ENCODE assay signal across 26 cellular contexts in the genomic region with DNA sequence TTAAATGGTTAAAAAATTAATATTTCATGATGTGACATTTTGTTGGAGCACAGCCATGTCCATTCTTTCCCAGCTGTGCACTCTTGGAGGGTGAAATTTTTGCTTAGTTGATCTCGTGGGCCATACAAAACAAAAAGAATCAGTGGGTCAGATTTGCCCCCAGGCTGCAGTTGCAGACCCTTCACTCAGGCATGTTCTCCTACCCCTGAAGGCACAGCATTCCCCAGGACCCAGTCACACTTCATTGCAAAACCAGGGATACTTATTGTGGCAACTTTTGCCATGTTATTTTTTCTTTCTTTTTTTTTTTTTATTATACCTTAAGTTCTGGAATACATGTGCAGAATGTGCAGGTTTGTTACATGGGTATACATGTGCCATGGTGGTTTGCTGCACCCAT. TPM values are rescaled to one million over a fixed set of nuclear protein-coding genes. Genes with fewer than 3 reads are reported as not detected.
DNase-seq lines count a peak whose midpoint lies in the region; ATAC-seq and TF ChIP-seq lines count a peak whose summit lies in the region.
"Had no signal": no experiment of that assay in that cellular context is flagged by ENCODE, and none has a peak within 500 bp of the region (broad histone marks: within the 10 kb centered on the region; RNA-seq: fewer than 3 reads in every experiment).

No MANE protein-coding gene starts in this region.

- peaks cover 38% of the 10 kb centered on the region for H3K27me3 Mint-ChIP-seq in MCF 10A (ENCODE audit: insufficient read depth, unreplicated experiment)
- H3K27me3 Mint-ChIP-seq in glutamatergic neuron (ENCODE audit: unreplicated experiment) = no peaks in the 10 kb centered on the region
- H3K27me3 Mint-ChIP-seq in stimulated activated memory B cell treated with anti-CD40 and anti-IgM and Interleukin-4, amounts not matched to agents 10 μg/mL and 1 μg/mL and 100 μg/mL, for 72 hours = peaks cover 13% of the 10 kb centered on the region
- peaks cover 26% of the 10 kb centered on the region for H3K27me3 Mint-ChIP-seq in T-helper 17 cell

- H2AFZ ChIP-seq in PC-9 = no peak overlapping the region

- H3K27me3 ChIP-seq in breast epithelium = no peaks in the 10 kb centered on the region
- H3K27me3 ChIP-seq in PC-9 (ENCODE audit: insufficient read depth, low read depth) = no peaks in the 10 kb centered on the region
- H3K27me3 ChIP-seq: BLaER1, SJSA1 had no signal

- ATAC-seq in stimulated activated memory B cell treated with anti-CD40 and anti-IgM and Interleukin-4, amounts not matched to agents 10 μg/mL and 1 μg/mL and 100 μg/mL, for 72 hours = no peak
- no peak for ATAC-seq in T-helper 17 cell
- ATAC-seq: HepG2 had no signal

- H3K4me1 Mint-ChIP-seq in MCF 10A (ENCODE audit: insufficient read depth, unreplicated experiment) (no peaks in the 10 kb centered on the region), glutamatergic neuron (ENCODE audit: low read depth, unreplicated experiment) (peaks cover 13% of the 10 kb centered on the region), T-helper 17 cell (peaks cover 9% of the 10 kb centered on the region)
- H3K4me1 Mint-ChIP-seq in stimulated activated memory B cell treated with anti-CD40 and anti-IgM and Interleukin-4, amounts not matched to agents 10 μg/mL and 1 μg/mL and 100 μg/mL, for 72 hours = peaks cover 3% of the 10 kb centered on the region
- H3K4me1 Mint-ChIP-seq: CD4-positive, CD25-positive, alpha-beta regulatory T cell had no signal

- H3K27ac ChIP-seq in breast epithelium (no peak overlapping the region), PC-9 (no peak overlapping the region)
- H3K27ac ChIP-seq: BLaER1, SJSA1 had no signal

- H3K4me3 Mint-ChIP-seq in MCF 10A (ENCODE audit: unreplicated experiment) (no peak overlapping the region), glutamatergic neuron (ENCODE audit: unreplicated experiment) (no peak overlapping the region), T-helper 17 cell (no peak overlapping the region)
- H3K4me3 Mint-ChIP-seq in stimulated activated memory B cell treated with anti-CD40 and anti-IgM and Interleukin-4, amounts not matched to agents 10 μg/mL and 1 μg/mL and 100 μg/mL, for 72 hours = no peak overlapping the region
- H3K4me3 Mint-ChIP-seq: CD4-positive, CD25-positive, alpha-beta regulatory T cell had no signal

- no peaks in the 10 kb centered on the region for H3K9me3 ChIP-seq in breast epithelium
- H3K9me3 ChIP-seq in PC-9 (ENCODE audit: insufficient read depth, low read depth) = no peaks in the 10 kb centered on the region
- H3K9me3 ChIP-seq in T-helper 17 cell (ENCODE audit: control insufficient read depth, low read length, poor library complexity, severe bottlenecking) = no peaks in the 10 kb centered on the region
- H3K9me3 ChIP-seq: SJSA1 had no signal

- TF ChIP-seq POLR2A in breast epithelium (IDR thresholded peaks at IDR 0.05) = no peak

- CTCF ChIA-PET in MCF 10A (lab: Yijun Ruan, JAX) (interaction anchor here (0.5 to 2.9 kb wide), 5 partner anchors 12 to 188 kb away, joined by 4 to 20 read pairs (median 6); no protein-coding TSS in a partner anchor), PC-9 (lab: Charles Lee) (no interaction called here)

- no peaks in the 10 kb centered on the region for H3K79me2 ChIP-seq in PC-9 (ENCODE audit: low read depth)

- peaks cover 8% of the 10 kb centered on the region; the same call in 1 of the 2 replicates for H3F3A ChIP-seq in PC-9 (ENCODE audit: insufficient read depth, low read depth)

- H3K27ac Mint-ChIP-seq in MCF 10A (ENCODE audit: low read depth, unreplicated experiment) = no peak overlapping the region
- peak overlapping the region; percentile 30 for H3K27ac Mint-ChIP-seq in glutamatergic neuron (ENCODE audit: unreplicated experiment)
- no peak overlapping the region for H3K27ac Mint-ChIP-seq in stimulated activated memory B cell treated with anti-CD40 and anti-IgM and Interleukin-4, amounts not matched to agents 10 μg/mL and 1 μg/mL and 100 μg/mL, for 72 hours
- H3K27ac Mint-ChIP-seq in T-helper 17 cell = no peak overlapping the region

- no peaks in the 10 kb centered on the region for H3K36me3 ChIP-seq in breast epithelium
- H3K36me3 ChIP-seq in PC-9 (ENCODE audit: low read depth) = no peaks in the 10 kb centered on the region
- H3K36me3 ChIP-seq: BLaER1, SJSA1 had no signal

- H3K4me3 ChIP-seq in breast epithelium (no peak overlapping the region), PC-9 (no peak overlapping the region)
- H3K4me3 ChIP-seq: BLaER1, SJSA1 had no signal

- H3K9me3 Mint-ChIP-seq in MCF 10A (ENCODE audit: unreplicated experiment) (no peaks in the 10 kb centered on the region), glutamatergic neuron (ENCODE audit: unreplicated experiment) (no peaks in the 10 kb centered on the region)
- H3K9me3 Mint-ChIP-seq in stimulated activated memory B cell treated with anti-CD40 and anti-IgM and Interleukin-4, amounts not matched to agents 10 μg/mL and 1 μg/mL and 100 μg/mL, for 72 hours = no peaks in the 10 kb centered on the region

- H3K4me1 ChIP-seq in breast epithelium = no peaks in the 10 kb centered on the region
- peaks cover 25% of the 10 kb centered on the region for H3K4me1 ChIP-seq in PC-9 (replicated peaks; ENCODE audit: insufficient read depth)
- H3K4me1 ChIP-seq: BLaER1, SJSA1 had no signal

- no peaks in the 10 kb centered on the region for H3K9me2 ChIP-seq in PC-9 (ENCODE audit: insufficient read depth)

- POLR2A ChIA-PET in MCF 10A (lab: Yijun Ruan, JAX) = no interaction called here
- POLR2A ChIA-PET in PC-9 (lab: Charles Lee; ENCODE audit: unreplicated experiment) = no interaction called here

- intact Hi-C loops in MCF 10A (cut with micrococcal nuclease) (no loop called here), breast epithelium (cut with DNase I; ENCODE audit: low total_unique reads) (no loop called here), PC-9 (cut with micrococcal nuclease; ENCODE audit: unreplicated experiment) (no loop called here)

- BruUV-seq in MCF 10A (replicated peaks; lab: Mats Ljungman, UMichigan) = no TSS peak
- no TSS peak for BruUV-seq in PC-9 (replicated peaks; lab: Mats Ljungman, UMichigan)

- no peaks in the 10 kb centered on the region for H3K36me3 Mint-ChIP-seq in MCF 10A (ENCODE audit: insufficient read depth, unreplicated experiment)
- H3K36me3 Mint-ChIP-seq in glutamatergic neuron (ENCODE audit: unreplicated experiment) = no peaks in the 10 kb centered on the region
- no peaks in the 10 kb centered on the region for H3K36me3 Mint-ChIP-seq in stimulated activated memory B cell treated with anti-CD40 and anti-IgM and Interleukin-4, amounts not matched to agents 10 μg/mL and 1 μg/mL and 100 μg/mL, for 72 hours
- peaks cover 2% of the 10 kb centered on the region for H3K36me3 Mint-ChIP-seq in T-helper 17 cell (ENCODE audit: low read depth)
- H3K36me3 Mint-ChIP-seq: CD4-positive, CD25-positive, alpha-beta regulatory T cell had no signal

- H3K4me2 ChIP-seq in PC-9 = no peak overlapping the region
- H3K4me2 ChIP-seq: BLaER1 had no signal

- peak; percentile 26 for DNase-seq in MCF 10A (ENCODE audit: unreplicated experiment)
- DNase-seq in breast epithelium (ENCODE audit: low spot score in 2 of 2) = no peak
- DNase-seq in PC-9 = peak; percentile 6 to 65
- no peak for DNase-seq in glutamatergic neuron
- no peak for DNase-seq in H4 (ENCODE audit: low spot score)
- DNase-seq in retina = no peak
- DNase-seq in T-helper 17 cell = no peak
- DNase-seq: 8988T; ACHN; CD4-positive, CD25-positive, alpha-beta regulatory T cell; GF-D8; H7; Karpas-422; NCI-H1105 treated with DMSO at 0.1 percent for 48 hours; NCI-H146; NCI-H2029 treated with DMSO at 0.1 percent for 48 hours; NCI-H526 treated with DMSO at 0.1 percent for 48 hours; Right ventricle myocardium superior; RPMI8226 had no signal

- H4K20me1 ChIP-seq in PC-9 (ENCODE audit: insufficient read depth) = no peaks in the 10 kb centered on the region
- H4K20me1 ChIP-seq: BLaER1 had no signal

- no peak for TF ChIP-seq CTCF in MCF 10A (IDR thresholded peaks at IDR 0.05; ENCODE audit: unreplicated experiment)
- no peak for TF ChIP-seq CTCF in breast epithelium (IDR thresholded peaks at IDR 0.05)
- TF ChIP-seq CTCF in PC-9 (conservative IDR thresholded peaks at IDR 0.05) = no peak
- no peak for TF ChIP-seq CTCF in glutamatergic neuron (IDR thresholded peaks at IDR 0.05; ENCODE audit: partially characterized antibody, unreplicated experiment)

RNA-seq across cellular contexts. Expression of gene TAS2R40, which starts 6.0 kb away (rescaled TPM):
- total RNA-seq in MCF 10A (2022) = not detected in 2 replicates
- not detected for total RNA-seq in breast epithelium
- not detected in 2 replicates for total RNA-seq in PC-9 (2021)
- total RNA-seq in glutamatergic neuron (ENCODE audit: unreplicated experiment) = not detected
- total RNA-seq in H4 (2014; rRNA removed; shearing (Covaris generic)) = not detected in 2 replicates
- not detected for total RNA-seq in T-helper 17 cell
- total RNA-seq: CD4-positive, CD25-positive, alpha-beta regulatory T cell; H7; HepG2; HT1080; M059J; NCI-H460; Right ventricle myocardium superior; SJSA1 had no signal

RNA-seq across cellular contexts. Expression of gene GSTK1, which starts 35.4 kb away (rescaled TPM):
- total RNA-seq in MCF 10A (2022) = 69.7 and 79.9 TPM in 2 replicates
- total RNA-seq in breast epithelium = 100 to 1,000 TPM; 196 to 242 (median 199) TPM
- total RNA-seq in PC-9 (2021) = 239 and 244 TPM in 2 replicates
- total RNA-seq in glutamatergic neuron (ENCODE audit: unreplicated experiment) = 48.6 TPM
- total RNA-seq in H4 (2014; rRNA removed; shearing (Covaris generic)) = 117 and 152 TPM in 2 replicates
- total RNA-seq in T-helper 17 cell = 100 to 1,000 TPM; 428 to 433 TPM

RNA-seq across cellular contexts. Expression of gene TAS2R39, which starts 44.6 kb away (rescaled TPM):
- total RNA-seq in MCF 10A (2022) = not detected in 2 replicates
- not detected for total RNA-seq in breast epithelium
- not detected in 2 replicates for total RNA-seq in PC-9 (2021)
- not detected for total RNA-seq in glutamatergic neuron (ENCODE audit: unreplicated experiment)
- not detected in 2 replicates for total RNA-seq in H4 (2014; rRNA removed; shearing (Covaris generic))
- not detected for total RNA-seq in T-helper 17 cell
- total RNA-seq: CD4-positive, CD25-positive, alpha-beta regulatory T cell; H7; HepG2; HT1080; M059J; NCI-H460; Right ventricle myocardium superior; SJSA1 had no signal

RNA-seq across cellular contexts. Expression of gene TMEM139, which starts 57.0 kb away (rescaled TPM):
- 8.1 and 9.2 TPM in 2 replicates for total RNA-seq in MCF 10A (2022)
- total RNA-seq in breast epithelium = 10 to 100 TPM in 2 of 3 donors, 1 to 10 TPM in 1; 1.4 to 27.4 (median 14.4) TPM
- total RNA-seq in PC-9 (2021) = 89.7 and 131 TPM in 2 replicates
- not detected for total RNA-seq in glutamatergic neuron (ENCODE audit: unreplicated experiment)
- total RNA-seq in H4 (2014; rRNA removed; shearing (Covaris generic)) = 0.62 and 1.2 TPM in 2 replicates
- under 1 TPM; 0.77 to 0.86 TPM for total RNA-seq in T-helper 17 cell
- total RNA-seq: HT1080, SJSA1 had no signal

Comparison
In these comparisons a context has a peak if more than half of its experiments do, and no peak if none do; other contexts are left out.
1. DNase-seq: peak in MCF 10A (single experiment) and PC-9 (2 of 2); none in breast epithelium (0 of 2), glutamatergic neuron (single experiment), H4 (single experiment), retina (single experiment) and T-helper 17 cell (0 of 3).